Comparison of ENCODE assay signal across 22 cellular contexts in the genomic region with DNA sequence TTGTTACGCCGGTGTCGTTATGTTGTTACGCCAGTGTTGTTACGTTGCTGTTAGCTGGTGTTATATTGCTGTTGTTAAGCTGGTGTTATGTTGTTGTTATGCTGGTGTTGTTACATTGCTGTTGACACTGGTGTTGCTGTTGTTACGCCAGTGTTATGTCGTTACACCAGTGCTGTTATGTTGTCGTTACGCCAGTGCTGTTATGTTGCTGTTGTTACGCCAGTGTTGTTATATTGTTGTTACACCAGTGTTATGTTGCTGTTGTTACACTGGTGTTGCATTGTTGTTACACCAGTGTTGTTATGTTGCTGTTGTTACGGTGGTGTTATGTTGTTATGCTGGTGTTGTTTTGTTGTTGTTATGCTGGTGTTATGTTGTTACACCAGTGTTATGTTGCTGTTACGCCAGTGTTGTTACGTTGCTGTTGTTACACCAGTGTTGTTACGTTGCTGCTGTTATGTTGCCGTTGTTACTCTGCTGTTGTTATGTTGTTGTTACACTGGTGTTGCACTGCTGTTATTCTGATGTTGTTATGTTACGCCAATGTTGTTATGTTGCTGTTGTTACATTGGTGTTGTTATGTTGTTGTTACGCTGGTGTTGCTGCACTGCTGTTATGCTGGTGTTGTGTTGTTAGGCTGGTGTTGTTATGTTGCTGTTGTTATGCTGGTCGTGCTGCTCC. TPM values are rescaled to one million over a fixed set of nuclear protein-coding genes. Genes with fewer than 3 reads are reported as not detected.
DNase-seq lines count a peak whose midpoint lies in the region; ATAC-seq, FAIRE-seq and TF ChIP-seq lines count a peak whose summit lies in the region.
"Had no signal": no experiment of that assay in that cellular context is flagged by ENCODE, and none has a peak within 500 bp of the region (broad histone marks: within the 10 kb centered on the region; RNA-seq: fewer than 3 reads in every experiment).

No MANE protein-coding gene starts in this region.

- no peaks in the 10 kb centered on the region for H3K27me3 ChIP-seq in bronchial epithelial cell (ENCODE audit: control insufficient read depth, insufficient read depth, low read length)
- H3K27me3 ChIP-seq in naive thymus-derived CD4-positive, alpha-beta T cell (ENCODE audit: control insufficient read depth in 2 of 2, insufficient read depth in 2 of 2, low read length in 2 of 2): no peaks in the 10 kb centered on the region
- H3K27me3 ChIP-seq in testis: no peaks in the 10 kb centered on the region

- CTCF ChIA-PET in HEK293 (lab: Yijun Ruan, JAX): no interaction called here
- CTCF ChIA-PET in naive thymus-derived CD4-positive, alpha-beta T cell (lab: Charles Lee): interaction anchor here (0.5 kb wide), 1 partner anchor 311 kb away, joined by 3 read pairs; no protein-coding TSS in a partner anchor
- CTCF ChIA-PET in activated naive CD4-positive, alpha-beta T cell treated with anti-CD3 and anti-CD28 coated beads for 36 hours (lab: Charles Lee): no interaction called here

- DNase-seq in CD14-positive monocyte (ENCODE audit: low spot score) (no peak), bronchial epithelial cell (ENCODE audit: low read depth) (no peak), testis (no peak)
- DNase-seq in naive thymus-derived CD4-positive, alpha-beta T cell: no peak
- DNase-seq in activated naive CD4-positive, alpha-beta T cell treated with anti-CD3 and anti-CD28 coated beads for 36 hours: no peak
- DNase-seq: activated CD4-positive, alpha-beta T cell treated with anti-CD3 and anti-CD28 coated beads for 36 hours; C1 segment of cervical spinal cord; left cardiac atrium; naive thymus-derived CD8-positive, alpha-beta T cell; NCI-H1417; NCI-H2081 treated with DMSO at 0.1 percent for 48 hours; NCI-H446 treated with DMSO at 0.1 percent for 48 hours; PC-3; SHP77 treated with DMSO at 0.1 percent for 48 hours; substantia nigra; SW 1271 had no signal

- H3K9me3 ChIP-seq in HEK293 (ENCODE audit: control insufficient read depth, insufficient read depth, low read depth, low read length): no peaks in the 10 kb centered on the region
- no peaks in the 10 kb centered on the region for H3K9me3 ChIP-seq in naive thymus-derived CD4-positive, alpha-beta T cell (ENCODE audit: control insufficient read depth in 2 of 3, low read length in 3 of 3)
- no peaks in the 10 kb centered on the region for H3K9me3 ChIP-seq in testis

- no peak for TF ChIP-seq POLR2A in testis (IDR thresholded peaks at IDR 0.05)

- POLR2A ChIA-PET in HEK293 (lab: Yijun Ruan, JAX): no interaction called here
- POLR2A ChIA-PET in naive thymus-derived CD4-positive, alpha-beta T cell (lab: Charles Lee): no interaction called here

- H3K4me3 ChIP-seq in HEK293 (ENCODE audit: low read depth, low read length): no peak overlapping the region
- no peak overlapping the region for H3K4me3 ChIP-seq in bronchial epithelial cell (ENCODE audit: low read depth, low read length)
- no peak overlapping the region for H3K4me3 ChIP-seq in naive thymus-derived CD4-positive, alpha-beta T cell (ENCODE audit: low read length)
- no peak overlapping the region for H3K4me3 ChIP-seq in testis
- H3K4me3 ChIP-seq: HAP-1 had no signal

- peaks cover 59 to 81% of the 10 kb centered on the region in 2 donors for H3K36me3 Mint-ChIP-seq in CD14-positive monocyte
- peaks cover 0 to 45% (median 14%) of the 10 kb centered on the region in 5 donors for H3K36me3 Mint-ChIP-seq in naive thymus-derived CD4-positive, alpha-beta T cell
- peaks cover 9% of the 10 kb centered on the region for H3K36me3 Mint-ChIP-seq in activated naive CD4-positive, alpha-beta T cell treated with anti-CD3 and anti-CD28 coated beads for 36 hours (ENCODE audit: low read depth)

- H3K27ac Mint-ChIP-seq in CD14-positive monocyte: peak overlapping the region in 6 of 7 donors; percentile 70 to 83 (median 75)
- peak overlapping the region in 4 of 9 donors; percentile 13 to 60 (median 54) for H3K27ac Mint-ChIP-seq in naive thymus-derived CD4-positive, alpha-beta T cell
- no peak overlapping the region for H3K27ac Mint-ChIP-seq in activated naive CD4-positive, alpha-beta T cell treated with anti-CD3 and anti-CD28 coated beads for 36 hours
- H3K27ac Mint-ChIP-seq: activated CD4-positive, alpha-beta T cell treated with anti-CD3 and anti-CD28 coated beads for 36 hours; activated naive CD8-positive, alpha-beta T cell; activated T-helper 1 cell treated with anti-CD3 and anti-CD28 coated beads, Interleukin-12 subunit alpha, Interleukin-12 subunit beta, Interleukin-2, Interleukin-4 antibody, amounts not matched to agents 30 ng/mL and 10 ng/mL and 1 ng/mL, durations not matched to agents 14 hours and 24 hours and 36 hours had no signal

- 97% methylated on average over 18 of the region's 18 CpGs for WGBS in testis, 2 donors

- no peaks in the 10 kb centered on the region for H3K4me1 ChIP-seq in HEK293 (ENCODE audit: control insufficient read depth, insufficient read depth, low read length)
- no peaks in the 10 kb centered on the region for H3K4me1 ChIP-seq in naive thymus-derived CD4-positive, alpha-beta T cell (ENCODE audit: control insufficient read depth in 2 of 2, insufficient read depth in 2 of 2, low read length in 2 of 2)
- peaks cover 6% of the 10 kb centered on the region for H3K4me1 ChIP-seq in testis
- H3K4me1 ChIP-seq: HAP-1 had no signal

- H3K27me3 Mint-ChIP-seq in CD14-positive monocyte (ENCODE audit: low read depth in 3 of 3): no peaks in the 10 kb centered on the region
- H3K27me3 Mint-ChIP-seq in naive thymus-derived CD4-positive, alpha-beta T cell: no peaks in the 10 kb centered on the region
- H3K27me3 Mint-ChIP-seq in activated naive CD4-positive, alpha-beta T cell treated with anti-CD3 and anti-CD28 coated beads for 36 hours (ENCODE audit: low read depth): no peaks in the 10 kb centered on the region
- H3K27me3 Mint-ChIP-seq: activated CD4-positive, alpha-beta T cell treated with anti-CD3 and anti-CD28 coated beads for 36 hours; activated naive CD8-positive, alpha-beta T cell; naive thymus-derived CD8-positive, alpha-beta T cell had no signal

- peak; percentile 99 for FAIRE-seq in bronchial epithelial cell (lab: Jason Lieb, UNC)

- ATAC-seq in naive thymus-derived CD4-positive, alpha-beta T cell: peak; percentile 14
- no peak for ATAC-seq in HG02798 (IDR thresholded peaks at IDR 0.05; ENCODE audit: poor library complexity, unreplicated experiment)
- ATAC-seq in GM21576 (IDR thresholded peaks at IDR 0.05; ENCODE audit: unreplicated experiment): no peak
- ATAC-seq: activated CD4-positive, alpha-beta T cell treated with anti-CD3 and anti-CD28 coated beads for 36 hours; left cardiac atrium; PC-3 had no signal

- no peak overlapping the region for H3K4me3 Mint-ChIP-seq in CD14-positive monocyte
- no peak overlapping the region for H3K4me3 Mint-ChIP-seq in naive thymus-derived CD4-positive, alpha-beta T cell
- no peak overlapping the region for H3K4me3 Mint-ChIP-seq in activated naive CD4-positive, alpha-beta T cell treated with anti-CD3 and anti-CD28 coated beads for 36 hours
- H3K4me3 Mint-ChIP-seq: activated CD4-positive, alpha-beta T cell treated with anti-CD3 and anti-CD28 coated beads for 36 hours; activated naive CD8-positive, alpha-beta T cell; activated T-helper 1 cell treated with anti-CD3 and anti-CD28 coated beads, Interleukin-12 subunit alpha, Interleukin-12 subunit beta, Interleukin-2, Interleukin-4 antibody, amounts not matched to agents 30 ng/mL and 10 ng/mL and 1 ng/mL, durations not matched to agents 14 hours and 24 hours and 36 hours; naive thymus-derived CD8-positive, alpha-beta T cell had no signal

- peaks cover 6 to 20% (median 14%) of the 10 kb centered on the region in 7 donors for H3K9me3 Mint-ChIP-seq in CD14-positive monocyte
- peaks cover 0 to 23% (median 0%) of the 10 kb centered on the region in 11 donors for H3K9me3 Mint-ChIP-seq in naive thymus-derived CD4-positive, alpha-beta T cell
- peaks cover 15% of the 10 kb centered on the region for H3K9me3 Mint-ChIP-seq in activated naive CD4-positive, alpha-beta T cell treated with anti-CD3 and anti-CD28 coated beads for 36 hours
- H3K9me3 Mint-ChIP-seq: naive thymus-derived CD8-positive, alpha-beta T cell had no signal

- peaks cover 6% of the 10 kb centered on the region for H3K4me1 Mint-ChIP-seq in CD14-positive monocyte
- H3K4me1 Mint-ChIP-seq in naive thymus-derived CD4-positive, alpha-beta T cell: peaks cover 15 to 40% (median 32%) of the 10 kb centered on the region in 7 donors
- peaks cover 10% of the 10 kb centered on the region for H3K4me1 Mint-ChIP-seq in activated naive CD4-positive, alpha-beta T cell treated with anti-CD3 and anti-CD28 coated beads for 36 hours (ENCODE audit: low read depth)

- no peak overlapping the region for H3K27ac ChIP-seq in HEK293 (ENCODE audit: extremely low read depth, low read depth, low read length)
- no peak overlapping the region for H3K27ac ChIP-seq in naive thymus-derived CD4-positive, alpha-beta T cell (ENCODE audit: low read depth, low read length)
- H3K27ac ChIP-seq in testis: no peak overlapping the region

- TF ChIP-seq CTCF in CD14-positive monocyte (IDR thresholded peaks at IDR 0.05) (no peak), HEK293 (tag by site-specific recombination; IDR thresholded peaks at IDR 0.05) (no peak), bronchial epithelial cell (IDR thresholded peaks at IDR 0.05; ENCODE audit: insufficient read depth, low read length, severe bottlenecking) (no peak), testis (IDR thresholded peaks at IDR 0.05) (no peak)

- H3K36me3 ChIP-seq in HEK293 (ENCODE audit: control insufficient read depth in 2 of 2, insufficient read depth in 1 of 2, low read length in 2 of 2) (peaks cover 0 to 55% of the 10 kb centered on the region in 2 experiments; a peak in 1 of 3 replicates), bronchial epithelial cell (ENCODE audit: control insufficient read depth, insufficient read depth, low read length) (no peaks in the 10 kb centered on the region), testis (ENCODE audit: low read depth, missing control alignments) (no peaks in the 10 kb centered on the region)
- H3K36me3 ChIP-seq in naive thymus-derived CD4-positive, alpha-beta T cell (ENCODE audit: control insufficient read depth in 2 of 3, insufficient read depth in 3 of 3, low read length in 3 of 3): peaks cover 0 to 48% (median 0%) of the 10 kb centered on the region in 3 experiments
- H3K36me3 ChIP-seq: HAP-1 had no signal

- intact Hi-C loops in CD14-positive monocyte (cut with micrococcal nuclease): no loop called here
- intact Hi-C loops in naive thymus-derived CD4-positive, alpha-beta T cell (cut with micrococcal nuclease): no loop called here
- intact Hi-C loops in testis (cut with DNase I; ENCODE audit: low total_unique reads): no loop called here
- intact Hi-C loops in activated naive CD4-positive, alpha-beta T cell treated with anti-CD3 and anti-CD28 coated beads for 36 hours (cut with micrococcal nuclease): no loop called here

RNA-seq across cellular contexts. Expression of gene H6PD, which starts 25.7 kb away (rescaled TPM):
- 10 to 100 TPM in 1 of 2 donors, 1 to 10 TPM in 1; 8.6 to 15.9 TPM for polyA plus RNA-seq in CD14-positive monocyte
- 5.5 and 9.9 TPM in 2 replicates for total RNA-seq in bronchial epithelial cell
- 10 to 100 TPM; 18.6 to 27.6 (median 19.8) TPM for total RNA-seq in naive thymus-derived CD4-positive, alpha-beta T cell
- polyA plus RNA-seq in naive thymus-derived CD4-positive, alpha-beta T cell: 10 to 100 TPM; 12.1 to 17.4 TPM
- total RNA-seq in testis: 10 to 100 TPM; 55.0 to 67.8 TPM
- polyA plus RNA-seq in testis (ENCODE audit: insufficient read depth, low read depth, low replicate concordance): 23.8 TPM
- 1 to 10 TPM; 7.8 to 8.3 TPM for total RNA-seq in activated naive CD4-positive, alpha-beta T cell treated with anti-CD3 and anti-CD28 coated beads for 36 hours

RNA-seq across cellular contexts. Expression of gene SPSB1, which starts 32.5 kb away (rescaled TPM):
- polyA plus RNA-seq in CD14-positive monocyte (1 to 10 TPM in 1 of 2 donors, under 1 TPM in 1; 0.15 to 1.2 TPM), testis (ENCODE audit: insufficient read depth, low read depth, low replicate concordance) (19.8 TPM)
- total RNA-seq in bronchial epithelial cell (17.6 and 28.9 TPM in 2 replicates), testis (10 to 100 TPM; 30.0 to 37.9 TPM)
- total RNA-seq in naive thymus-derived CD4-positive, alpha-beta T cell: 10 to 100 TPM in 1 of 5 experiments, 1 to 10 TPM in 4; 1.8 to 10.3 (median 1.9) TPM
- polyA plus RNA-seq in naive thymus-derived CD4-positive, alpha-beta T cell: 1 to 10 TPM; 1.4 to 2.8 TPM
- 1 to 10 TPM; 4.8 to 5.0 TPM for total RNA-seq in activated naive CD4-positive, alpha-beta T cell treated with anti-CD3 and anti-CD28 coated beads for 36 hours
